In the genomic region with DNA sequence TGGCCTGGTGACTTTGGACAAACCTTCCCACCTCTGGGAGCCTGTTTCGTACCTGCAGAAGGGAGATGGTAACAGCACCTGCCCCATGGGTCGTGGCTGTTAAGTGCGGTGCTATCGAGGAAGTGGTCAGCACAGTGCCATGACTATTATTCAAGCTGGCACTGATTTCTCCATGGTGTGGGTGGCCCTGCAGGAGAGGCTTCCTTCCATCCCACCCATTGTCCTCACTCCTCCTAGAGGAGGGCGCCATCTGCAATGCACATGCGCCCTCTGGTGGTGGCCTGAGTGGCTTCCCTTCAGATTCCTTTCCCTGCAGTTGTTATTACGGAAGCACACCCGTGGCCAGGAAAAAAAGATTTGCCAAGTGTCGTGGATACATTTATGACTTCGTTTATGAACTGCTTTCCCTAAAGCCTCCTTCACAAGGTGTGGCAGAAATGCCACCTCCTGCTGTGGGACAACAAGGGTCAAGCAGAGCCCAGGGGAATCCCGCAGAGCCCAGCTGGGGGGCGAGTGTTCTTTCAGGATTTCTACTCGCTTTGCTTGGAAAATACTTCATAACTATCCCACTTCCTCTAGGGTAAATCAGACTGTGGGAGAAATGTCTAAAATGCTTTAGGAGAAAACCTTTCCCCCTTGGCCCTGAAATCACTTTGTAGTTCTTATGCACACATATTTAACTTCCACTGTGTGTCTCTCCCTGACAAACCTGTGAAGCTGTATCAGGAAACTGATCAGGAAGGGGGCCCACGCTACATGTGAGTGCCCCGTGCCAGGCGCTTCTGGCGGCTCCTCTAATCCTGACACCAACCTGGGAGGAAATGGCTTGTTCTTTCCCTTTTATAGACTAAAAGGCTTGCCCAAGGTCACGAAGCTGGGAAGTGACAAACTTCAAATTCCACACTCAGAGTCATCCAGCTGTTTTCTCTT, we compare ENCODE assay signal across 8 cellular contexts.
DNase-seq lines count a peak whose midpoint lies in the region; ATAC-seq, FAIRE-seq and TF ChIP-seq lines count a peak whose summit lies in the region.

No MANE protein-coding gene starts in this region.

- peaks cover 1% of the 10 kb centered on the region; the same call in 1 of the 2 replicates for H3K27me3 Mint-ChIP-seq in HFFc6 (ENCODE audit: insufficient read depth)
- peaks cover 12% of the 10 kb centered on the region for H3K27me3 Mint-ChIP-seq in activated B cell treated with CpG ODN at 0.5 μM for 24 hours

- POLR2A ChIA-PET in activated B cell treated with CpG ODN at 0.5 μM for 24 hours (lab: Charles Lee): no interaction called here

- TF ChIP-seq CTCF in D721Med (IDR thresholded peaks at IDR 0.05; ENCODE audit: insufficient read depth, missing control alignments) (peak; percentile 99), HFFc6 (IDR thresholded peaks at IDR 0.05) (peak; percentile 100), activated B cell treated with CpG ODN at 0.5 μM for 24 hours (IDR thresholded peaks at IDR 0.05) (peak; percentile 85)

- peak overlapping the region; percentile 90 for H3K4me3 Mint-ChIP-seq in HFFc6
- peak overlapping the region; percentile 58 for H3K4me3 Mint-ChIP-seq in activated B cell treated with CpG ODN at 0.5 μM for 24 hours

- H3K36me3 Mint-ChIP-seq in HFFc6 (ENCODE audit: low read depth) (no peaks in the 10 kb centered on the region), activated B cell treated with CpG ODN at 0.5 μM for 24 hours (ENCODE audit: low read depth) (no peaks in the 10 kb centered on the region)

- intact Hi-C loops in activated B cell treated with CpG ODN at 0.5 μM for 24 hours (cut with micrococcal nuclease): loop anchor here (1.0 kb wide), 2 partner anchors 306 to 374 kb away; no protein-coding TSS in a partner anchor

- ATAC-seq in activated B cell treated with CpG ODN at 0.5 μM for 24 hours (ENCODE audit: low read depth) (peak; percentile 59), GM18861 (IDR thresholded peaks at IDR 0.05; ENCODE audit: unreplicated experiment) (no peak)

- H3K9me3 Mint-ChIP-seq in HFFc6: no peaks in the 10 kb centered on the region
- H3K9me3 Mint-ChIP-seq in activated B cell treated with CpG ODN at 0.5 μM for 24 hours: no peaks in the 10 kb centered on the region

- CTCF ChIA-PET in activated B cell treated with CpG ODN at 0.5 μM for 24 hours (lab: Charles Lee): interaction anchor here (0.8 to 7.9 kb wide), 9 partner anchors 9 to 374 kb away, joined by 3 to 124 read pairs (median 4); no protein-coding TSS in a partner anchor

- DNase-seq in D721Med (ENCODE audit: insufficient read length, low spot score) (peak; percentile 58), HFFc6 (peak; percentile 70), NCI-H2171 treated with DMSO at 0.1 percent for 48 hours (lab: John Stamatoyannopoulos, UW) (peak; percentile 76), activated B cell treated with CpG ODN at 0.5 μM for 24 hours (peak; percentile 65), kidney glomerular epithelial cell (lab: John Stamatoyannopoulos, UW) (peak; percentile 77)
- DNase-seq in central memory CD4-positive, alpha-beta T cell: peak; percentile 60
- peak; percentile 38 to 67 for DNase-seq in stimulated activated CD4-positive, alpha-beta T cell treated with anti-CD3 and anti-CD28 coated beads, Interleukin-15, amount 100 ng/mL, for 48 hours (ENCODE audit: low read depth in 2 of 2)

- no peak for FAIRE-seq in D721Med (lab: Jason Lieb, UNC)

- H3K4me1 Mint-ChIP-seq in HFFc6 (ENCODE audit: low read depth) (peaks cover 34% of the 10 kb centered on the region), activated B cell treated with CpG ODN at 0.5 μM for 24 hours (peaks cover 28% of the 10 kb centered on the region)

- H3K27ac Mint-ChIP-seq in HFFc6 (peak overlapping the region; percentile 87), activated B cell treated with CpG ODN at 0.5 μM for 24 hours (no peak overlapping the region)
